ENCODE assay signal across 7 cellular contexts in genomic region chr3:89234620-89235019, GRCh38.
"Had no signal": no experiment of that assay in that cellular context is flagged by ENCODE, and none has a peak within 500 bp of the region (broad histone marks: within the 10 kb centered on the region; RNA-seq: fewer than 3 reads in every experiment).

No MANE protein-coding gene starts in this region.

- H3K4me3 ChIP-seq: GM12878 had no signal

- FAIRE-seq: G401.6, GM12878, GM12892, GM18507, GM19239 had no signal

- DNase-seq: GDM1, GF-D8 had no signal

- ATAC-seq: GM12878 had no signal
